Comparison of ENCODE assay signal across 16 cellular contexts in genomic region chr4:24871176-24871575, GRCh38. TPM values are rescaled to one million over a fixed set of nuclear protein-coding genes. Genes with fewer than 3 reads are reported as not detected.
A peak's percentile ranks its signal among the peaks of the same experiment; 100 is the strongest.
DNase-seq lines count a peak whose midpoint lies in the region; FAIRE-seq and TF ChIP-seq lines count a peak whose summit lies in the region.
"Had no signal": no experiment of that assay in that cellular context is flagged by ENCODE, and none has a peak within 500 bp of the region (broad histone marks: within the 10 kb centered on the region; RNA-seq: fewer than 3 reads in every experiment).

No MANE protein-coding gene starts in this region.

- no peak overlapping the region for H3K14ac ChIP-seq in H1 (ENCODE audit: insufficient read length)

- no peaks in the 10 kb centered on the region for H3K23me2 ChIP-seq in H1 (ENCODE audit: low read depth, low read length)

- H2BK20ac ChIP-seq in H1 (ENCODE audit: low read length): peak overlapping the region; percentile 77; the same call in 1 of the 2 replicates

- CTCF ChIA-PET in H1 (lab: Charles Lee; ENCODE audit: partially characterized antibody): interaction anchor here (0.7 kb wide), 1 partner anchor 62 kb away, joined by 3 read pairs; no protein-coding TSS in a partner anchor

- H3K4ac ChIP-seq in H1 (replicated peaks; ENCODE audit: insufficient read length, low read depth, low read length): no peak overlapping the region

- H4K8ac ChIP-seq in H1 (ENCODE audit: extremely low read depth, insufficient read depth, low read length): no peak overlapping the region

- no peak overlapping the region for H3K18ac ChIP-seq in H1 (ENCODE audit: extremely low read depth, low read length)

- H3K27me3 ChIP-seq in H1 (replicated peaks in 1 of 4; ENCODE audit: control insufficient read depth in 3 of 4, extremely low read depth in 1 of 4, insufficient read depth in 3 of 4, low read length in 3 of 4) (no peaks in the 10 kb centered on the region; a peak in 1 of 7 replicates), smooth muscle cell (ENCODE audit: low read depth) (no peaks in the 10 kb centered on the region)

- H2BK5ac ChIP-seq in H1 (ENCODE audit: low read depth, low read length): no peak overlapping the region

- H2BK12ac ChIP-seq in H1 (ENCODE audit: low read depth, low read length): peak overlapping the region; percentile 35; the same call in 1 of the 2 replicates

- H3K27ac ChIP-seq in H1 (ENCODE audit: low read depth, low read length) (no peak overlapping the region), smooth muscle cell (ENCODE audit: low read depth) (no peak overlapping the region)

- H3K9me3 ChIP-seq in H1 (ENCODE audit: insufficient read depth in 2 of 2, low read depth in 1 of 2, low read length in 1 of 2): peaks cover 0 to 12% of the 10 kb centered on the region in 2 experiments; a peak in 1 of 4 replicates
- no peaks in the 10 kb centered on the region for H3K9me3 ChIP-seq in smooth muscle cell (replicated peaks; ENCODE audit: low read depth)

- H4K20me1 ChIP-seq in H1 (replicated peaks in 1 of 2; ENCODE audit: control insufficient read depth in 1 of 2, insufficient read depth in 2 of 2, low read length in 2 of 2) (no peaks in the 10 kb centered on the region), smooth muscle cell (ENCODE audit: low read depth) (no peaks in the 10 kb centered on the region)

- H3K9ac ChIP-seq in H1 (replicated peaks in 1 of 4; ENCODE audit: extremely low read depth in 1 of 4, low read depth in 3 of 4, low read length in 3 of 4) (no peak overlapping the region), smooth muscle cell (ENCODE audit: low read depth) (no peak overlapping the region)

- H3K79me2 ChIP-seq in H1 (ENCODE audit: control insufficient read depth in 1 of 2, insufficient read depth in 2 of 2, low read length in 2 of 2) (no peaks in the 10 kb centered on the region), smooth muscle cell (ENCODE audit: low read depth) (no peaks in the 10 kb centered on the region)

- 84% methylated on average over 4 of the region's 4 CpGs; no CpG with 5 or more reads in 1 of the 2 experiments for WGBS in H1 (ENCODE audit: extremely low coverage in 1 of 2, insufficient coverage in 1 of 2, insufficient read length in 1 of 2, insufficient replicate concordance in 2 of 2, low coverage in 1 of 2, low lambda C conversion rate in 2 of 2, missing lambda C conversion rate in 1 of 2), 2 experiments
- WGBS in smooth muscle cell (ENCODE audit: low lambda C conversion rate): 35% methylated on average over 4 of the region's 4 CpGs

- no peak overlapping the region for H2AK5ac ChIP-seq in H1 (ENCODE audit: low read depth, low read length)

- TF ChIP-seq POLR2A in H1 (IDR thresholded peaks at IDR 0.05; ENCODE audit: control extremely low read depth in 1 of 2, low read depth in 2 of 2, low read length in 2 of 2): no peak

- no peak overlapping the region for H2BK15ac ChIP-seq in H1 (ENCODE audit: low read length)

- no peak for TF ChIP-seq EP300 in H1 (IDR thresholded peaks at IDR 0.05; ENCODE audit: borderline replicate concordance in 1 of 2, low read depth in 2 of 2, low read length in 2 of 2)

- no peaks in the 10 kb centered on the region for H3K79me1 ChIP-seq in H1 (ENCODE audit: low read depth, low read length)

- DNase-seq in EH (ENCODE audit: low read depth) (peak; percentile 7), H1 (ENCODE audit: low read depth in 1 of 2, low spot score in 2 of 2) (no peak), smooth muscle cell (lab: John Stamatoyannopoulos, UW; ENCODE audit: unreplicated experiment) (no peak), cerebellum (ENCODE audit: low spot score) (no peak), NCI-H1105 treated with DMSO at 0.1 percent for 48 hours (lab: John Stamatoyannopoulos, UW) (no peak), G401 (ENCODE audit: low spot score) (no peak)
- DNase-seq: CD4-positive, alpha-beta T cell; CD8-positive, alpha-beta memory T cell; DMS 273 treated with DMSO at 0.1 percent for 48 hours; DMS79; GOT3; H7; HCEC 1CT had no signal

- no peak overlapping the region for H2BK120ac ChIP-seq in H1 (replicated peaks; ENCODE audit: low read depth, low read length)

- H3K4me2 ChIP-seq in H1 (ENCODE audit: insufficient read depth in 1 of 2, low read depth in 2 of 2, low read length in 2 of 2) (no peak overlapping the region), smooth muscle cell (peak overlapping the region; percentile 1)

- H3K36me3 ChIP-seq in H1 (ENCODE audit: control insufficient read depth in 2 of 4, insufficient read depth in 4 of 4, low read length in 3 of 4) (peaks cover 0 to 5% (median 1%) of the 10 kb centered on the region in 4 experiments; a peak in 2 of 8 replicates), smooth muscle cell (ENCODE audit: low read depth) (no peaks in the 10 kb centered on the region)

- TF ChIP-seq CTCF in H1 (IDR thresholded peaks at IDR 0.05; ENCODE audit: control extremely low read depth in 1 of 3, insufficient read depth in 1 of 3, low read depth in 1 of 3, low read length in 3 of 3) (no peak), smooth muscle cell (IDR thresholded peaks at IDR 0.05; ENCODE audit: borderline replicate concordance, insufficient read depth, poor library complexity, severe bottlenecking) (no peak)

- no peak for FAIRE-seq in H1 (lab: Jason Lieb, UNC)
- FAIRE-seq: D721Med, G401.6, GM12892 had no signal

- H3F3A ChIP-seq in smooth muscle cell (ENCODE audit: low read depth): no peaks in the 10 kb centered on the region

- H3K23ac ChIP-seq in H1 (ENCODE audit: insufficient read length): no peak overlapping the region

- in situ Hi-C loops in G401 (cut with HindIII; ENCODE audit: low sequenced_read_pairs): no loop called here

- H3K4me3 ChIP-seq in H1 (ENCODE audit: extremely low read depth in 1 of 4, insufficient read depth in 2 of 4, low read depth in 3 of 4, low read length in 4 of 4) (no peak overlapping the region), smooth muscle cell (no peak overlapping the region)

- POLR2A ChIA-PET in H1 (lab: Charles Lee; ENCODE audit: partially characterized antibody): no interaction called here

- no peak for TF ChIP-seq RAD21 in H1 (IDR thresholded peaks at IDR 0.05 in 1 of 2, conservative IDR thresholded peaks at IDR 0.05 in 1 of 2; ENCODE audit: low read depth in 2 of 2, low read length in 2 of 2)

- H3K4me1 ChIP-seq in H1 (replicated peaks in 1 of 4; ENCODE audit: control insufficient read depth in 3 of 4, insufficient read depth in 4 of 4, low read length in 3 of 4): peaks cover 7 to 18% (median 12%) of the 10 kb centered on the region in 4 experiments; a peak in 6 of 7 replicates
- no peaks in the 10 kb centered on the region for H3K4me1 ChIP-seq in smooth muscle cell (ENCODE audit: low read depth)

- H2AFZ ChIP-seq in H1 (ENCODE audit: low read length) (no peak overlapping the region), smooth muscle cell (ENCODE audit: low read depth) (no peak overlapping the region)

- no peak overlapping the region for H4K5ac ChIP-seq in H1 (ENCODE audit: insufficient read length, low read depth, low read length)

- H4K91ac ChIP-seq in H1 (replicated peaks; ENCODE audit: insufficient read length, low read length): no peak overlapping the region

- no peak overlapping the region for H3K56ac ChIP-seq in H1 (replicated peaks; ENCODE audit: insufficient read length, low read depth, low read length)

TF ChIP-seq in H1, 55 proteins besides CTCF, POLR2A, EP300 and RAD21 (continues in another document):
- TF ChIP-seq CHD1 (IDR thresholded peaks at IDR 0.05; ENCODE audit: low read depth, low read length) (no peak), USF2 (IDR thresholded peaks at IDR 0.05; ENCODE audit: low read length) (no peak), RXRA (IDR thresholded peaks at IDR 0.05; ENCODE audit: insufficient read depth, low read depth, low read length) (no peak), TAF7 (optimal IDR thresholded peaks at IDR 0.05; ENCODE audit: borderline replicate concordance, low read depth, low read length) (no peak), KDM1A (IDR thresholded peaks at IDR 0.05; ENCODE audit: borderline replicate concordance, low read length) (no peak), TAF1 (IDR thresholded peaks at IDR 0.05; ENCODE audit: low read depth, low read length) (no peak), KDM5A (IDR thresholded peaks at IDR 0.05; ENCODE audit: low read length) (no peak), BRCA1 (IDR thresholded peaks at IDR 0.05; ENCODE audit: low read depth, low read length) (no peak), POLR2AphosphoS5 (IDR thresholded peaks at IDR 0.05; ENCODE audit: low read depth, low read length) (no peak), NANOG (IDR thresholded peaks at IDR 0.05; ENCODE audit: insufficient read depth, low read depth, low read length, poor library complexity, severe bottlenecking) (no peak), TBP (IDR thresholded peaks at IDR 0.05; ENCODE audit: low read depth, low read length) (no peak), KDM4A (IDR thresholded peaks at IDR 0.05; ENCODE audit: low read depth, low read length, severe bottlenecking) (no peak), CEBPB (IDR thresholded peaks at IDR 0.05; ENCODE audit: low read depth, low read length) (no peak), SAP30 (IDR thresholded peaks at IDR 0.05; ENCODE audit: insufficient read depth, insufficient replicate concordance, low read length) (no peak), RFX5 (IDR thresholded peaks at IDR 0.05; ENCODE audit: borderline replicate concordance, low read depth, low read length) (no peak), SP4 (IDR thresholded peaks at IDR 0.05; ENCODE audit: low read length) (no peak), SRF (IDR thresholded peaks at IDR 0.05; ENCODE audit: low read depth, low read length) (no peak)

RNA-seq across cellular contexts. Expression of gene CCDC149, which starts 41.7 kb away (rescaled TPM):
- total RNA-seq in H1 (2021; fragmentation: NEBNext Ultra II Directional; extraction: Animal tissue kit (Norgen Biotek cat#: 25700)): 5.6 and 5.8 TPM in 2 replicates
- polyA plus RNA-seq in H1 (2011; rRNA removed) (1.8 and 2.2 TPM in 2 replicates), smooth muscle cell (7.2 and 10.7 TPM in 2 replicates)
- polyA plus RNA-seq in H1 (2011; cell fraction: cytosol; rRNA removed): 4.3 TPM
- polyA plus RNA-seq in H1 (2011; cell fraction: nucleus; rRNA removed): 6.1 TPM
- 4.0 to 5.0 TPM (median 4.6 TPM) in 4 replicates for polyA plus RNA-seq in H1 (2012, experiment 1 of 2)
- 0.66 TPM for polyA plus RNA-seq in H1 (2012, experiment 2 of 2)
- 2.4 TPM for polyA plus RNA-seq in H1 (2013, experiment 1 of 2)
- polyA plus RNA-seq in H1 (2013, experiment 2 of 2): 2.4 TPM
- polyA minus RNA-seq in H1 (2011; rRNA and poly(A)+ RNA removed): 3.5 and 5.3 TPM in 2 replicates
- 4.6 TPM for polyA minus RNA-seq in H1 (2011; cell fraction: cytosol; rRNA and poly(A)+ RNA removed)
- 8.3 TPM for polyA minus RNA-seq in H1 (2011; cell fraction: nucleus; rRNA and poly(A)+ RNA removed)
- total RNA-seq in smooth muscle cell (5.5 and 12.5 TPM in 2 replicates), cerebellum (15.1 TPM)
- not detected in 2 replicates for total RNA-seq in G401 (2014; rRNA removed; shearing (Covaris generic))
- polyA plus RNA-seq: CD8-positive, alpha-beta memory T cell had no signal
